ENCODE assay signal across 1 cellular context in genomic region chrX:107450823-107451509, GRCh38.
TF ChIP-seq lines count a peak whose summit lies in the region.

No MANE protein-coding gene starts in this region.

TF ChIP-seq in K562, 482 proteins besides CTCF, POLR2A, EP300 and RAD21 (continued from another document):
- TF ChIP-seq TSHZ1 (CRISPR knock-in tag; IDR thresholded peaks at IDR 0.05) (no peak), ZNF830 (CRISPR knock-in tag; IDR thresholded peaks at IDR 0.05) (no peak), ZNF133 (CRISPR knock-in tag; IDR thresholded peaks at IDR 0.05) (no peak), NEUROD1 (IDR thresholded peaks at IDR 0.05; ENCODE audit: borderline replicate concordance, low read depth, low read length, partially characterized antibody) (no peak), MBD2 (IDR thresholded peaks at IDR 0.05; ENCODE audit: borderline replicate concordance, low read depth) (no peak)
- TF ChIP-seq, protein P1, sequence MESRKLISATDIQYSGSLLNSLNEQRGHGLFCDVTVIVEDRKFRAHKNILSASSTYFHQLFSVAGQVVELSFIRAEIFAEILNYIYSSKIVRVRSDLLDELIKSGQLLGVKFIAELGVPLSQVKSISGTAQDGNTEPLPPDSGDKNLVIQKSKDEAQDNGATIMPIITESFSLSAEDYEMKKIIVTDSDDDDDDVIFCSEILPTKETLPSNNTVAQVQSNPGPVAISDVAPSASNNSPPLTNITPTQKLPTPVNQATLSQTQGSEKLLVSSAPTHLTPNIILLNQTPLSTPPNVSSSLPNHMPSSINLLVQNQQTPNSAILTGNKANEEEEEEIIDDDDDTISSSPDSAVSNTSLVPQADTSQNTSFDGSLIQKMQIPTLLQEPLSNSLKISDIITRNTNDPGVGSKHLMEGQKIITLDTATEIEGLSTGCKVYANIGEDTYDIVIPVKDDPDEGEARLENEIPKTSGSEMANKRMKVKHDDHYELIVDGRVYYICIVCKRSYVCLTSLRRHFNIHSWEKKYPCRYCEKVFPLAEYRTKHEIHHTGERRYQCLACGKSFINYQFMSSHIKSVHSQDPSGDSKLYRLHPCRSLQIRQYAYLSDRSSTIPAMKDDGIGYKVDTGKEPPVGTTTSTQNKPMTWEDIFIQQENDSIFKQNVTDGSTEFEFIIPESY (CRISPR knock-in tag; IDR thresholded peaks at IDR 0.05) = no peak
